ENCODE assay signal across 8 cellular contexts in genomic region chr14:49692895-49693737, GRCh38. TPM values are rescaled to one million over a fixed set of nuclear protein-coding genes. Genes with fewer than 3 reads are reported as not detected.
DNase-seq lines count a peak whose midpoint lies in the region; ATAC-seq, FAIRE-seq and TF ChIP-seq lines count a peak whose summit lies in the region.

Gene KLHDC1 (plus strand): TSS chr14:49693120. CDS start chr14:49693195, 75 bp downstream.

- H3K9me3 Mint-ChIP-seq in activated naive CD8-positive, alpha-beta T cell treated with anti-CD3 and anti-CD28 coated beads for 36 hours, result no peaks in the 10 kb centered on the region

- peak; percentile 38 for DNase-seq in GF-D8 (lab: John Stamatoyannopoulos, UW)
- no peak for DNase-seq in HCT116 (ENCODE audit: low read depth, low spot score)
- DNase-seq in MV-4-11 (lab: John Stamatoyannopoulos, UW), result peak; percentile 48
- peak; percentile 71 for DNase-seq in activated naive CD8-positive, alpha-beta T cell treated with anti-CD3 and anti-CD28 coated beads for 36 hours
- peak; percentile 96 for DNase-seq in Right ventricle myocardium inferior (ENCODE audit: missing footprints)
- DNase-seq in pancreas, result peak; percentile 77 to 93 (median 84)

- TF ChIP-seq POLR2A in HCT116 (IDR thresholded peaks at IDR 0.05; ENCODE audit: borderline replicate concordance, extremely low read depth, insufficient read depth, insufficient read length), result peak; percentile 34

- H3K4me2 ChIP-seq in HCT116 (ENCODE audit: low read length), result peak within 1 kb of the TSS; percentile 79

- H3K36me3 Mint-ChIP-seq in activated naive CD8-positive, alpha-beta T cell treated with anti-CD3 and anti-CD28 coated beads for 36 hours, result no peaks in the 10 kb centered on the region

- no peaks in the 10 kb centered on the region for H4K20me1 ChIP-seq in HCT116 (ENCODE audit: insufficient read depth)

- no peak for FAIRE-seq in pancreas (lab: Jason Lieb, UNC)

- intact Hi-C loops in HCT116 (cut with micrococcal nuclease), result no loop called here
- intact Hi-C loops in Right ventricle myocardium inferior (cut with DNase I), result loop anchor here (2.0 kb wide), 2 partner anchors 58 to 76 kb away; partner anchors contain the start of genes DNAAF2 and KLHDC2
- intact Hi-C loops in pancreas (cut with DNase I), result no loop called here

- POLR2A ChIA-PET in HCT116 (lab: Charles Lee), result interaction anchor here (1.2 kb wide), 1 partner anchor 74 kb away, joined by 4 read pairs; no protein-coding TSS in a partner anchor

- H3K27ac ChIP-seq in HCT116 (ENCODE audit: low read depth, low read length) (peak within 1 kb of the TSS; percentile 75), pancreas (peak within 1 kb of the TSS; percentile 89 to 95 (median 94)), thymus (ENCODE audit: low read depth) (peak within 1 kb of the TSS; percentile 93)

- H3K4me1 ChIP-seq in HCT116 (ENCODE audit: control insufficient read depth in 1 of 2, insufficient read depth in 2 of 2, low read length in 2 of 2) (peaks cover 9 to 45% of the 10 kb centered on the region in 2 experiments), pancreas (peaks cover 0 to 4% (median 3%) of the 10 kb centered on the region in 3 donors), thymus (ENCODE audit: control insufficient read depth, insufficient read depth, low read length) (peaks cover 4% of the 10 kb centered on the region)

- peaks cover 32% of the 10 kb centered on the region for H3K4me1 Mint-ChIP-seq in activated naive CD8-positive, alpha-beta T cell treated with anti-CD3 and anti-CD28 coated beads for 36 hours

- no peaks in the 10 kb centered on the region for H3K79me2 ChIP-seq in HCT116 (ENCODE audit: insufficient read depth, low read length)

- no peak for TF ChIP-seq RAD21 in HCT116 (IDR thresholded peaks at IDR 0.05; ENCODE audit: low read depth)

- H3K4me3 ChIP-seq in HCT116 (replicated peaks in 1 of 2; ENCODE audit: low read depth in 1 of 2, low read length in 2 of 2) (peak within 1 kb of the TSS; percentile 44 to 63), pancreas (peak within 1 kb of the TSS; percentile 53 to 86 (median 72)), thymus (ENCODE audit: low read length) (peak within 1 kb of the TSS; percentile 84)

- H3K27me3 ChIP-seq in HCT116 (ENCODE audit: insufficient read depth, low read length), result no peaks in the 10 kb centered on the region
- no peaks in the 10 kb centered on the region for H3K27me3 ChIP-seq in pancreas
- H3K27me3 ChIP-seq in thymus (ENCODE audit: control insufficient read depth, insufficient read depth), result no peaks in the 10 kb centered on the region

- CTCF ChIA-PET in HCT116 (lab: Charles Lee), result interaction anchor here (1.3 kb wide), 1 partner anchor 59 kb away, joined by 4 read pairs; no protein-coding TSS in a partner anchor

- H3K9me3 ChIP-seq in HCT116 (ENCODE audit: control insufficient read depth in 1 of 2, insufficient read depth in 1 of 2, low read depth in 1 of 2, low read length in 2 of 2) (no peaks in the 10 kb centered on the region), pancreas (no peaks in the 10 kb centered on the region), thymus (ENCODE audit: control insufficient read depth) (no peaks in the 10 kb centered on the region)

- 0 to 1% methylated on average over 55 to 85 of the region's 85 CpGs for WGBS in pancreas, 2 donors
- WGBS in thymus, result under 1% methylated on average over 85 of the region's 85 CpGs

- peak within 1 kb of the TSS; percentile 81 for H3K27ac Mint-ChIP-seq in activated naive CD8-positive, alpha-beta T cell treated with anti-CD3 and anti-CD28 coated beads for 36 hours

- peak within 1 kb of the TSS; percentile 83 for H3K4me3 Mint-ChIP-seq in activated naive CD8-positive, alpha-beta T cell treated with anti-CD3 and anti-CD28 coated beads for 36 hours

- RAD21 ChIA-PET in HCT116 (lab: Charles Lee; ENCODE audit: low non-redundant PET in 1 of 2, low total read pairs in 2 of 2, uncharacterized antibody in 2 of 2, unreplicated experiment in 2 of 2), result no interaction called here

- TF ChIP-seq CTCF in HCT116 (IDR thresholded peaks at IDR 0.05 in 2 of 3, conservative IDR thresholded peaks at IDR 0.05 in 1 of 3; ENCODE audit: borderline replicate concordance in 1 of 3, insufficient read depth in 1 of 3, low read depth in 2 of 3, low read length in 2 of 3), result no peak
- TF ChIP-seq CTCF in pancreas (IDR thresholded peaks at IDR 0.05), result no peak

- H3K36me3 ChIP-seq in HCT116 (ENCODE audit: control insufficient read depth in 1 of 2, insufficient read depth in 2 of 2, low read length in 2 of 2) (no peaks in the 10 kb centered on the region), pancreas (no peaks in the 10 kb centered on the region), thymus (ENCODE audit: control insufficient read depth, insufficient read depth) (no peaks in the 10 kb centered on the region)

- no peaks in the 10 kb centered on the region for H3K27me3 Mint-ChIP-seq in activated naive CD8-positive, alpha-beta T cell treated with anti-CD3 and anti-CD28 coated beads for 36 hours

- no TSS peak for BruUV-seq in HCT116 (replicated peaks; lab: Mats Ljungman, UMichigan)

- peak; percentile 63 for ATAC-seq in HCT116
- peak; percentile 77 for ATAC-seq in SK-N-SH treated with all-trans-retinoic acid at 6 μM for 48 hours
- peak; percentile 95 for ATAC-seq in Right ventricle myocardium inferior
- peak; percentile 78 to 87 (median 84) for ATAC-seq in pancreas

- peak within 1 kb of the TSS; percentile 67 for H3K9ac ChIP-seq in HCT116 (ENCODE audit: low read length)

- no peaks in the 10 kb centered on the region for H3K9me2 ChIP-seq in HCT116 (ENCODE audit: insufficient read depth)

- H2AFZ ChIP-seq in HCT116 (ENCODE audit: low read depth, low read length, poor library complexity, severe bottlenecking), result no peak within 1 kb of the TSS

TF ChIP-seq in HCT116, 20 proteins besides CTCF, POLR2A, EP300 and RAD21 (continues in another document):
- TF ChIP-seq REST (IDR thresholded peaks at IDR 0.05; ENCODE audit: low read depth), result no peak
- TF ChIP-seq YY1 (IDR thresholded peaks at IDR 0.05; ENCODE audit: extremely low read depth, insufficient replicate concordance, low read depth, low read length), result no peak
- no peak for TF ChIP-seq CEBPB (IDR thresholded peaks at IDR 0.05; ENCODE audit: low read depth)
- TF ChIP-seq SIN3A (IDR thresholded peaks at IDR 0.05; ENCODE audit: low read depth), result no peak

TF ChIP-seq in SK-N-SH treated with all-trans-retinoic acid at 6 μM for 48 hours, 23 proteins besides CTCF, POLR2A, EP300 and RAD21:
- TF ChIP-seq ZNF70 (CRISPR knock-in tag; IDR thresholded peaks at IDR 0.05), result no peak
- 0 out of 2 replicates have a peak, but pooled peaks have one; percentile 29 for TF ChIP-seq POU6F1 (CRISPR knock-in tag; IDR thresholded peaks at IDR 0.05; ENCODE audit: borderline replicate concordance, low read depth)
- no peak for TF ChIP-seq ZFP30 (CRISPR knock-in tag; IDR thresholded peaks at IDR 0.05)
- TF ChIP-seq ISL1 (CRISPR knock-in tag; IDR thresholded peaks at IDR 0.05), result no peak
- peak; percentile 64; the same call in 1 of the 2 replicates for TF ChIP-seq TSHZ2 (CRISPR knock-in tag; IDR thresholded peaks at IDR 0.05)
- TF ChIP-seq TCF4 (CRISPR knock-in tag; IDR thresholded peaks at IDR 0.05; ENCODE audit: borderline replicate concordance), result no peak
- 0 out of 2 replicates have a peak, but pooled peaks have one; percentile 24 for TF ChIP-seq CSDC2 (CRISPR knock-in tag; IDR thresholded peaks at IDR 0.05)

RNA-seq across cellular contexts. Expression of gene KLHDC1, which starts in this region (rescaled TPM):
- total RNA-seq in HCT116 (2021; ENCODE audit: unreplicated experiment), result 0.98 TPM
- 0.26 and 0.32 TPM in 2 replicates for polyA plus RNA-seq in HCT116 (2012)
- total RNA-seq in activated naive CD8-positive, alpha-beta T cell treated with anti-CD3 and anti-CD28 coated beads for 36 hours, result 1 to 10 TPM; 1.1 to 1.2 TPM
- 7.1 TPM for total RNA-seq in Right ventricle myocardium inferior
- 1 to 10 TPM; 1.2 to 4.7 (median 3.8) TPM for total RNA-seq in pancreas
- 1 to 10 TPM; 2.7 to 4.8 TPM for polyA plus RNA-seq in pancreas
- polyA plus RNA-seq in thymus, result 7.6 TPM

Comparison
In these comparisons a context has a peak if more than half of its experiments do, and no peak if none do; other contexts are left out.
1. Peak in ATAC-seq, H3K4me3 ChIP-seq, H3K27ac ChIP-seq, H3K9ac ChIP-seq and H3K4me2 ChIP-seq in HCT116; RNA of the gene not detected or under 1 TPM.